Comparison of ENCODE assay signal across 21 cellular contexts in genomic region chr3:65864357-65864904, GRCh38.
"Had no signal": no experiment of that assay in that cellular context is flagged by ENCODE, and none has a peak within 500 bp of the region (broad histone marks: within the 10 kb centered on the region; RNA-seq: fewer than 3 reads in every experiment).

No MANE protein-coding gene starts in this region.

- FAIRE-seq: HTR-8/SVneo had no signal

- H3K27ac ChIP-seq: HL-60, RWPE1 had no signal

- ATAC-seq: Panc1, PC-3 had no signal

- H3K9me3 ChIP-seq: SK-N-SH had no signal

- DNase-seq: KBM-7; MV-4-11; NCI-H1048; NCI-H1105; NCI-H1436 treated with DMSO at 0.1 percent for 48 hours; NCI-H187; NCI-H2029; NCI-H2081 treated with DMSO at 0.1 percent for 48 hours; NCI-H2227 treated with DMSO at 0.1 percent for 48 hours; NCI-H524; NCI-H526 treated with DMSO at 0.1 percent for 48 hours; NCI-H748 treated with DMSO at 0.1 percent for 48 hours; NK-92 treated with Interleukin-12 subunit alpha and Interleukin-12 subunit beta, amount 100 ng/mL, for 24 hours; PC-3; SHP77; SK-N-SH; T-helper 1 cell had no signal
